9 cellular contexts compared by ENCODE assay signal in genomic region chr22:41411021-41411851, GRCh38. TPM values are rescaled to one million over a fixed set of nuclear protein-coding genes. Genes with fewer than 3 reads are reported as not detected.
DNase-seq lines count a peak whose midpoint lies in the region; TF ChIP-seq lines count a peak whose summit lies in the region.
"Had no signal": no experiment of that assay in that cellular context is flagged by ENCODE, and none has a peak within 500 bp of the region (broad histone marks: within the 10 kb centered on the region; RNA-seq: fewer than 3 reads in every experiment).

No MANE protein-coding gene starts in this region.

- no peaks in the 10 kb centered on the region for H3K27me3 Mint-ChIP-seq in T-helper 1 cell treated with Interleukin-12 subunit alpha and Interleukin-12 subunit beta and Interleukin-4 antibody, amounts not matched to agents 30 μg/mL and 1 μg/mL, for 36 hours (ENCODE audit: low read depth)
- H3K27me3 Mint-ChIP-seq in brain (peaks cover 4% of the 10 kb centered on the region), mesothelial cell of epicardium (ENCODE audit: low read depth) (no peaks in the 10 kb centered on the region)

- intact Hi-C loops in thyroid gland (cut with DNase I), result no loop called here
- intact Hi-C loops in posterior vena cava (cut with DNase I), result no loop called here

- H3K4me3 ChIP-seq in thyroid gland (replicated peaks in 1 of 3), result no peak overlapping the region

- peak overlapping the region; percentile 98 to 100 (median 99) for H3K27ac ChIP-seq in thyroid gland

- TF ChIP-seq CTCF in brain (conservative IDR thresholded peaks at IDR 0.05) (no peak), mesothelial cell of epicardium (IDR thresholded peaks at IDR 0.05; ENCODE audit: unreplicated experiment) (no peak), thyroid gland (IDR thresholded peaks at IDR 0.05) (no peak)

- H3K27ac Mint-ChIP-seq in T-helper 1 cell treated with Interleukin-12 subunit alpha and Interleukin-12 subunit beta and Interleukin-4 antibody, amounts not matched to agents 30 μg/mL and 1 μg/mL, for 36 hours, result peak overlapping the region; percentile 15
- H3K27ac Mint-ChIP-seq in brain (peak overlapping the region; percentile 43 to 94 (median 91)), mesothelial cell of epicardium (peak overlapping the region; percentile 55)

- H3K4me1 ChIP-seq in thyroid gland, result peaks cover 63 to 68% of the 10 kb centered on the region in 2 donors

- H3K36me3 ChIP-seq in thyroid gland, result no peaks in the 10 kb centered on the region

- H3K9me3 Mint-ChIP-seq in T-helper 1 cell treated with Interleukin-12 subunit alpha and Interleukin-12 subunit beta and Interleukin-4 antibody, amounts not matched to agents 30 μg/mL and 1 μg/mL, for 36 hours, result no peaks in the 10 kb centered on the region
- H3K9me3 Mint-ChIP-seq in brain, result no peaks in the 10 kb centered on the region
- H3K9me3 Mint-ChIP-seq in mesothelial cell of epicardium, result no peaks in the 10 kb centered on the region

- no peaks in the 10 kb centered on the region for H3K27me3 ChIP-seq in thyroid gland

- H3K4me3 Mint-ChIP-seq in T-helper 1 cell treated with Interleukin-12 subunit alpha and Interleukin-12 subunit beta and Interleukin-4 antibody, amounts not matched to agents 30 μg/mL and 1 μg/mL, for 36 hours, result peak overlapping the region; percentile 46
- H3K4me3 Mint-ChIP-seq in brain (peak overlapping the region; percentile 13 to 65 (median 36)), mesothelial cell of epicardium (no peak overlapping the region)

- DNase-seq in T-helper 1 cell (no peak), mesothelial cell of epicardium (ENCODE audit: low spot score in 2 of 2, unreplicated experiment in 2 of 2) (no peak), thyroid gland (peak; percentile 80 to 85), NCI-H524 treated with DMSO at 0.1 percent for 48 hours (lab: John Stamatoyannopoulos, UW) (no peak), posterior vena cava (ENCODE audit: low spot score) (no peak), kidney tubule cell (ENCODE audit: low spot score) (no peak)
- DNase-seq: SHP77 had no signal

- no peaks in the 10 kb centered on the region for H3K9me3 ChIP-seq in thyroid gland

- WGBS in thyroid gland, 2 donors, result 64 to 76% methylated on average over 10 to 11 of the region's 11 CpGs

- peaks cover 8% of the 10 kb centered on the region for H3K36me3 Mint-ChIP-seq in T-helper 1 cell treated with Interleukin-12 subunit alpha and Interleukin-12 subunit beta and Interleukin-4 antibody, amounts not matched to agents 30 μg/mL and 1 μg/mL, for 36 hours (ENCODE audit: low read depth)
- H3K36me3 Mint-ChIP-seq in brain, result no peaks in the 10 kb centered on the region
- no peaks in the 10 kb centered on the region for H3K36me3 Mint-ChIP-seq in mesothelial cell of epicardium

- peaks cover 22% of the 10 kb centered on the region for H3K4me1 Mint-ChIP-seq in T-helper 1 cell treated with Interleukin-12 subunit alpha and Interleukin-12 subunit beta and Interleukin-4 antibody, amounts not matched to agents 30 μg/mL and 1 μg/mL, for 36 hours (ENCODE audit: low read depth)
- H3K4me1 Mint-ChIP-seq in brain (peaks cover 33% of the 10 kb centered on the region), mesothelial cell of epicardium (peaks cover 16% of the 10 kb centered on the region)

- TF ChIP-seq POLR2A in thyroid gland (IDR thresholded peaks at IDR 0.05), result peak in 1 of 2 donors; percentile 66

RNA-seq across cellular contexts. Expression of gene TEF, which starts 29.5 kb away (rescaled TPM):
- 27.3 TPM for polyA plus RNA-seq in brain (ENCODE audit: insufficient read depth, low read depth, low replicate concordance)
- 10.4 to 10.5 TPM (median 10.4 TPM) in 3 replicates for total RNA-seq in mesothelial cell of epicardium
- total RNA-seq in thyroid gland, result 10 to 100 TPM; 15.9 to 41.1 (median 22.9) TPM
- total RNA-seq in posterior vena cava, result 10 to 100 TPM; 10.5 to 20.5 TPM

RNA-seq across cellular contexts. Expression of gene TOB2, which starts 35.4 kb away (rescaled TPM):
- 34.4 TPM for polyA plus RNA-seq in brain (ENCODE audit: insufficient read depth, low read depth, low replicate concordance)
- total RNA-seq in mesothelial cell of epicardium, result 40.2 to 44.0 TPM (median 42.1 TPM) in 3 replicates
- 100 to 1,000 TPM in 3 of 4 donors, 10 to 100 TPM in 1; 66.5 to 130 (median 115) TPM for total RNA-seq in thyroid gland
- total RNA-seq in posterior vena cava, result 10 to 100 TPM; 36.8 to 37.0 TPM

RNA-seq across cellular contexts. Expression of gene PHF5A, which starts 57.3 kb away (rescaled TPM):
- polyA plus RNA-seq in brain (ENCODE audit: insufficient read depth, low read depth, low replicate concordance), result 42.8 TPM
- 38.0 to 47.8 TPM (median 44.2 TPM) in 3 replicates for total RNA-seq in mesothelial cell of epicardium
- 10 to 100 TPM; 22.4 to 58.3 (median 39.4) TPM for total RNA-seq in thyroid gland
- 10 to 100 TPM; 27.5 to 33.5 TPM for total RNA-seq in posterior vena cava

RNA-seq across cellular contexts. Expression of gene ACO2, which starts 57.7 kb away (rescaled TPM):
- 234 TPM for polyA plus RNA-seq in brain (ENCODE audit: insufficient read depth, low read depth, low replicate concordance)
- total RNA-seq in mesothelial cell of epicardium (66.9 to 69.9 TPM (median 69.4 TPM) in 3 replicates), thyroid gland (100 to 1,000 TPM in 3 of 4 donors, 10 to 100 TPM in 1; 81.3 to 205 (median 135) TPM), posterior vena cava (10 to 100 TPM; 61.4 to 63.8 TPM)

Comparison
In these comparisons a context has a peak if more than half of its experiments do, and no peak if none do; other contexts are left out.
1. H3K27ac Mint-ChIP-seq: peak in every context shown above with its lines; median percentile 91 in brain; 55 in mesothelial cell of epicardium; 15 in T-helper 1 cell treated with Interleukin-12 subunit alpha and Interleukin-12 subunit beta and Interleukin-4 antibody, amounts not matched to agents 30 μg/mL and 1 μg/mL, for 36 hours.
2. DNase-seq: peak in thyroid gland (2 of 2); none in T-helper 1 cell (0 of 5), mesothelial cell of epicardium (0 of 2), NCI-H524 treated with DMSO at 0.1 percent for 48 hours (single experiment), posterior vena cava (single experiment) and kidney tubule cell (single experiment).